1 cellular context compared by ENCODE assay signal in genomic region chr2:189066037-189066436, GRCh38.
TF ChIP-seq lines count a peak whose summit lies in the region.

No MANE protein-coding gene starts in this region.

TF ChIP-seq in IMR-90, 13 proteins besides CTCF, POLR2A, EP300 and RAD21 (continued from another document):
- TF ChIP-seq RFX5 (IDR thresholded peaks at IDR 0.05; ENCODE audit: low read depth, low read length) (no peak), RCOR1 (IDR thresholded peaks at IDR 0.05; ENCODE audit: insufficient replicate concordance, low read length) (no peak), SMC3 (IDR thresholded peaks at IDR 0.05; ENCODE audit: low read depth, low read length) (no peak)
